Comparison of ENCODE assay signal across 8 cellular contexts in the genomic region with DNA sequence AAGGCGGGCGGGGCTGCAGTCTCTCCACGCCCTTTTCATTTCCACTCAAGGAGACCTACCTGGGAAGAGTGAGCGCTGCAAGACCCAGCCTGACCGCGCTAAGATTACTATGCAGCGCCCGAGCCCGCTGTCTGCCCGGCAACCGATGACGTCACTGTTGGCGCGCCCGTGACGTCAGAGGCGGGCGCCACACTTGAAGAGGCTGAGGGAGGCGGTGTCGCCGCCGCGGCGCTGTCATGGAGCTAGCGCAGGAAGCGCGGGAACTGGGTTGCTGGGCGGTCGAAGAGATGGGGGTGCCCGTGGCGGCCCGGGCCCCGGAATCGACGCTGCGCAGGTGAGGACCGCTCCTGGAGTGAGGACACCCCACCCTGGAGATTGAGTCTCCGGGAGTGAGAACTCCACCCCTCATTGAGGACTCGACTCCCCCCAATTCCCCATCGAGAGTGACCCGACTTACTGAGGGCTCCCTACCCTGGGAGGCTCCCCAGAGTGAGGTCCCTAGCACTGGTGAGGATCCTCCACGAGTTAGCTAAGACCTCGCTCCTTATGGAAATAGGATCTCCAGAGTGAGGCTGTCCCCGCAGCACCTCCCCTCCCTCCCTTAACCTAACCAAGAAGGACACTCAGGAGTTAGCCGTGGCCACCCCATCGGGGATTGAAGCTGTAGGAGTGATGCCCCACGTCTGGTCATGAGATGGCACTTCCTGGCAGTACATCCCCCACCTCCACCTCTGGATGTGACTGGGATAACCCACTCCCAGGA. TPM values are rescaled to one million over a fixed set of nuclear protein-coding genes. Genes with fewer than 3 reads are reported as not detected.
A peak's percentile ranks its signal among the peaks of the same experiment; 100 is the strongest.
DNase-seq lines count a peak whose midpoint lies in the region; ATAC-seq and TF ChIP-seq lines count a peak whose summit lies in the region.

Gene HAUS5 (plus strand): TSS at position 177 of the 763 bp plus-strand sequence. CDS start 60 bp downstream, at position 237.

- peaks cover 2% of the 10 kb centered on the region for H3K9me3 Mint-ChIP-seq in activated B cell treated with CpG ODN at 0.5 μM for 24 hours

- peaks cover 16% of the 10 kb centered on the region for H3K36me3 Mint-ChIP-seq in activated B cell treated with CpG ODN at 0.5 μM for 24 hours (ENCODE audit: low read depth)

- CTCF ChIA-PET in activated B cell treated with CpG ODN at 0.5 μM for 24 hours (lab: Charles Lee): interaction anchor here (0.9 to 1.2 kb wide), 4 partner anchors 30 to 102 kb away, joined by 3 to 4 read pairs (median 3); no protein-coding TSS in a partner anchor

- TF ChIP-seq CTCF in activated B cell treated with CpG ODN at 0.5 μM for 24 hours (IDR thresholded peaks at IDR 0.05): no peak

- H3K27me3 Mint-ChIP-seq in activated B cell treated with CpG ODN at 0.5 μM for 24 hours: no peaks in the 10 kb centered on the region

- in situ Hi-C loops in GM18951 (cut with MboI; ENCODE audit: low sequenced_read_pairs, unreplicated experiment): no loop called here

- DNase-seq in AG08395 (ENCODE audit: low spot score): peak; percentile 98
- DNase-seq in NCI-H345 treated with DMSO at 0.1 percent for 48 hours (lab: John Stamatoyannopoulos, UW; ENCODE audit: unreplicated experiment): peak; percentile 98
- peak; percentile 99 for DNase-seq in activated B cell treated with CpG ODN at 0.5 μM for 24 hours
- peak; percentile 18 to 93 (median 82) for DNase-seq in caudate nucleus (lab: John Stamatoyannopoulos, UW)
- DNase-seq in iPS-NIHi7 (ENCODE audit: extremely low spot score): peak; percentile 100
- peak; percentile 87 for DNase-seq in smooth muscle cell of the brain vasculature (ENCODE audit: low read depth, low spot score)

- no peak within 1 kb of the TSS for H3K27ac ChIP-seq in caudate nucleus (ENCODE audit: low read depth, low read length)

- peaks cover 48% of the 10 kb centered on the region for H3K4me1 Mint-ChIP-seq in activated B cell treated with CpG ODN at 0.5 μM for 24 hours

- TF ChIP-seq POLR2A in GM18951 (IDR thresholded peaks at IDR 0.05; ENCODE audit: extremely low read depth, insufficient read depth, insufficient read length): peak; percentile 78

- peak; percentile 74 for ATAC-seq in HG03196 (IDR thresholded peaks at IDR 0.05; ENCODE audit: unreplicated experiment)
- ATAC-seq in activated B cell treated with CpG ODN at 0.5 μM for 24 hours (ENCODE audit: low read depth): peak; percentile 78

- intact Hi-C loops in activated B cell treated with CpG ODN at 0.5 μM for 24 hours (cut with micrococcal nuclease): loop anchor here (1.0 to 2.0 kb wide), 4 partner anchors 16 to 132 kb away; partner anchors contain the start of genes PSENEN, TMEM147 and U2AF1L4

- POLR2A ChIA-PET in activated B cell treated with CpG ODN at 0.5 μM for 24 hours (lab: Charles Lee): interaction anchor here (0.6 to 2.0 kb wide), 13 partner anchors 10 to 374 kb away, joined by 3 to 19 read pairs (median 6); partner anchors contain the start of genes COX6B1, ETV2, IGFLR1 and RBM42

- peak within 1 kb of the TSS; percentile 87 for H3K4me3 Mint-ChIP-seq in activated B cell treated with CpG ODN at 0.5 μM for 24 hours

- peak within 1 kb of the TSS; percentile 93 for H3K27ac Mint-ChIP-seq in activated B cell treated with CpG ODN at 0.5 μM for 24 hours

RNA-seq across cellular contexts. Expression of gene HAUS5, which starts in this region (rescaled TPM):
- total RNA-seq in activated B cell treated with CpG ODN at 0.5 μM for 24 hours: 31.5 and 36.1 TPM in 2 replicates
